ENCODE assay signal across 8 cellular contexts in the genomic region with DNA sequence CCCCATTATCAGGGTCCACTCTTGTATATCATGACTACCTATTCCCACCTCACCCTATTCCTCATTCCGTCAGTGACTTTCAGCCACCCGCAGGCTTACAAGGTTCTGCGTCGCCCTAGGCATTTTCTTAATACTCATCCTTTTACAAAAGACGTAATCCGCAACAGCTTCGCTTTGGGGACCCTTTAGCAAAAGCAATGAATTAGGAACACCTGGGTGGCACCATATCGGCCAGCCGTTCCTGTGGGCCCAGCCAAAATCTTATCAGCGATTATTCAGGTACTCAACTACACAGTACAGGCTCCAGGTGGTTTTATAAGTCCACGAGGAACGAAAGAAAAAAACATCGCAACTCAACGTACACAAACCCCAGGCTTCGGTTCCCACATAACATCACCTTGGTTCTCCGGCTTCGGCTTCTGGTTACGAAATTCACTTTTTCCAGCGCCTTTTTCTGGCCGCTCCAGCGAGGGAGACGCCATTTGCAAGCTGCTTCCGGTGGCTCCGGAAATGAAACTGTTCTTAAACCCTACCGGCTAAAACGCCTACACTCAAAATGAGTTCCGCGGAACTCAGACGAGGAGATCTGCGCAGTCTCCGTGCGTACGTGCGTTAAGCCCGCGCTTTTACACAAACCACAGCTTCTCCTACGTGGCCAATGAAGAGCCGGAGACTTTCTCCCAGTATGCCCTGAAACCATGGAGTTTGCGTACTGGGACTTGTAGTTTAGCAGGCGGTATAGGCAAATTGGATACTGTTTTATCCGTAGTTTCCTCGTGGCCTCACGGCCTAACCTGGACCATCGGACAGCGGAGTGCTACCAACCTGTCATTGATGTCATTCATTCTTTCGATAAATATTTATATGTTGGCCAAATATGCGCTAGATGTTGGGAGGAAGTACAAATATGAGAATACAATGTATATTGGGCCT. TPM values are rescaled to one million over a fixed set of nuclear protein-coding genes. Genes with fewer than 3 reads are reported as not detected.
DNase-seq lines count a peak whose midpoint lies in the region; ATAC-seq and TF ChIP-seq lines count a peak whose summit lies in the region.

A gene (minus strand): TSS at position 494 of the 933 bp plus-strand sequence. CDS start 12 bp downstream, at position 482.

- H3F3A ChIP-seq in SU-DHL-6 (ENCODE audit: insufficient read depth): peaks cover 19% of the 10 kb centered on the region; the same call in 1 of the 2 replicates

- peaks cover 10% of the 10 kb centered on the region for H3K36me3 Mint-ChIP-seq in activated naive CD8-positive, alpha-beta T cell treated with anti-CD3 and anti-CD28 coated beads, Interleukin-2, amount 10 ng/mL, durations not matched to agents 7 days and 5 days
- H3K36me3 Mint-ChIP-seq in glutamatergic neuron (ENCODE audit: unreplicated experiment): no peaks in the 10 kb centered on the region

- DNase-seq in GM10266 (ENCODE audit: extremely low spot score) (peak; percentile 77), NCI-H128 (lab: John Stamatoyannopoulos, UW; ENCODE audit: unreplicated experiment) (peak; percentile 93), glutamatergic neuron (peak; percentile 81), osteoblast (ENCODE audit: insufficient read length, low spot score, missing footprints) (peak; percentile 83), thoracic aorta (ENCODE audit: low spot score) (peak; percentile 76)
- peak; percentile 80 for DNase-seq in activated naive CD8-positive, alpha-beta T cell treated with anti-CD3 and anti-CD28 coated beads, Interleukin-2, amount 10 ng/mL, durations not matched to agents 7 days and 5 days

- no peaks in the 10 kb centered on the region for H3K36me3 ChIP-seq in SU-DHL-6 (ENCODE audit: low read length)
- peaks cover 4% of the 10 kb centered on the region for H3K36me3 ChIP-seq in osteoblast (ENCODE audit: insufficient read depth, low read length)
- no peaks in the 10 kb centered on the region for H3K36me3 ChIP-seq in thoracic aorta

- POLR2A ChIA-PET in activated naive CD8-positive, alpha-beta T cell treated with anti-CD3 and anti-CD28 coated beads, Interleukin-2, amount 10 ng/mL, durations not matched to agents 7 days and 5 days (lab: Charles Lee): interaction anchor here (0.8 to 2.0 kb wide), 14 partner anchors 10 to 1047 kb away, joined by 3 to 11 read pairs (median 4); a partner anchor contains a TSS

- peaks cover 50% of the 10 kb centered on the region for H3K79me2 ChIP-seq in SU-DHL-6 (ENCODE audit: insufficient read depth, low read length)
- peaks cover 45% of the 10 kb centered on the region for H3K79me2 ChIP-seq in osteoblast (ENCODE audit: insufficient read depth, low read length)

- H3K27ac ChIP-seq in SU-DHL-6 (ENCODE audit: low read depth, low read length): peak within 1 kb of the TSS; percentile 43
- peak within 1 kb of the TSS; percentile 84 for H3K27ac ChIP-seq in osteoblast (ENCODE audit: low read depth, low read length)
- H3K27ac ChIP-seq in thoracic aorta: peak within 1 kb of the TSS; percentile 14 to 70

- H2AFZ ChIP-seq in SU-DHL-6 (ENCODE audit: low read depth, low read length, severe bottlenecking): peak within 1 kb of the TSS; percentile 98
- peak within 1 kb of the TSS; percentile 85 for H2AFZ ChIP-seq in osteoblast (ENCODE audit: low read length)

- H3K4me1 ChIP-seq in osteoblast (ENCODE audit: insufficient read depth, low read length): peaks cover 20% of the 10 kb centered on the region
- peaks cover 10 to 23% of the 10 kb centered on the region in 2 donors for H3K4me1 ChIP-seq in thoracic aorta (ENCODE audit: control insufficient read depth in 1 of 2, low read depth in 2 of 2)

- H3K9me3 ChIP-seq in SU-DHL-6 (ENCODE audit: insufficient read depth, low read length) (no peaks in the 10 kb centered on the region), osteoblast (ENCODE audit: low read depth, low read length) (no peaks in the 10 kb centered on the region), thoracic aorta (no peaks in the 10 kb centered on the region)

- no peaks in the 10 kb centered on the region for H3K9me3 Mint-ChIP-seq in activated naive CD8-positive, alpha-beta T cell treated with anti-CD3 and anti-CD28 coated beads, Interleukin-2, amount 10 ng/mL, durations not matched to agents 7 days and 5 days
- peaks cover 3% of the 10 kb centered on the region for H3K9me3 Mint-ChIP-seq in glutamatergic neuron (ENCODE audit: unreplicated experiment)

- no peaks in the 10 kb centered on the region for H3K9me2 ChIP-seq in SU-DHL-6 (replicated peaks; ENCODE audit: insufficient read depth, low read length)

- no peak for TF ChIP-seq CTCF in GM10266 (IDR thresholded peaks at IDR 0.05; ENCODE audit: control insufficient read depth, insufficient read depth, low read depth, missing control alignments)
- no peak for TF ChIP-seq CTCF in SU-DHL-6 (IDR thresholded peaks at IDR 0.05; ENCODE audit: insufficient read depth, low read length, poor library complexity, severe bottlenecking)
- no peak for TF ChIP-seq CTCF in glutamatergic neuron (IDR thresholded peaks at IDR 0.05; ENCODE audit: partially characterized antibody, unreplicated experiment)
- TF ChIP-seq CTCF in osteoblast (IDR thresholded peaks at IDR 0.05; ENCODE audit: extremely low read depth, low read depth, low read length): no peak
- TF ChIP-seq CTCF in thoracic aorta (IDR thresholded peaks at IDR 0.05): no peak

- H3K9ac ChIP-seq in SU-DHL-6 (ENCODE audit: low read length): peak within 1 kb of the TSS; percentile 86

- H3K4me2 ChIP-seq in SU-DHL-6 (ENCODE audit: low read depth, low read length, poor library complexity, severe bottlenecking) (peak within 1 kb of the TSS; percentile 95), osteoblast (ENCODE audit: insufficient read depth, low read length) (peak within 1 kb of the TSS; percentile 87)

- H4K20me1 ChIP-seq in SU-DHL-6 (ENCODE audit: low read depth, low read length): no peaks in the 10 kb centered on the region; the same call in 1 of the 2 replicates
- H4K20me1 ChIP-seq in osteoblast (ENCODE audit: insufficient read depth, low read length): no peaks in the 10 kb centered on the region

- peak within 1 kb of the TSS; percentile 99 for H3K27ac Mint-ChIP-seq in activated naive CD8-positive, alpha-beta T cell treated with anti-CD3 and anti-CD28 coated beads, Interleukin-2, amount 10 ng/mL, durations not matched to agents 7 days and 5 days
- H3K27ac Mint-ChIP-seq in glutamatergic neuron (ENCODE audit: unreplicated experiment): peak within 1 kb of the TSS; percentile 86

- no peaks in the 10 kb centered on the region for H3K27me3 Mint-ChIP-seq in activated naive CD8-positive, alpha-beta T cell treated with anti-CD3 and anti-CD28 coated beads, Interleukin-2, amount 10 ng/mL, durations not matched to agents 7 days and 5 days
- H3K27me3 Mint-ChIP-seq in glutamatergic neuron (ENCODE audit: unreplicated experiment): no peaks in the 10 kb centered on the region

- ATAC-seq in HG02678 (IDR thresholded peaks at IDR 0.05; ENCODE audit: unreplicated experiment): peak; percentile 97
- ATAC-seq in activated naive CD8-positive, alpha-beta T cell treated with anti-CD3 and anti-CD28 coated beads, Interleukin-2, amount 10 ng/mL, durations not matched to agents 7 days and 5 days (ENCODE audit: low read depth): peak; percentile 99
- ATAC-seq in thoracic aorta (ENCODE audit: insufficient number of reproducible peaks, low FRiP score, low read depth): peak; percentile 99

- peaks cover 29% of the 10 kb centered on the region for H3K4me1 Mint-ChIP-seq in activated naive CD8-positive, alpha-beta T cell treated with anti-CD3 and anti-CD28 coated beads, Interleukin-2, amount 10 ng/mL, durations not matched to agents 7 days and 5 days
- peaks cover 15% of the 10 kb centered on the region for H3K4me1 Mint-ChIP-seq in glutamatergic neuron (ENCODE audit: low read depth, unreplicated experiment)

- peak within 1 kb of the TSS; percentile 99 for H3K4me3 Mint-ChIP-seq in activated naive CD8-positive, alpha-beta T cell treated with anti-CD3 and anti-CD28 coated beads, Interleukin-2, amount 10 ng/mL, durations not matched to agents 7 days and 5 days
- peak within 1 kb of the TSS; percentile 98 for H3K4me3 Mint-ChIP-seq in glutamatergic neuron (ENCODE audit: unreplicated experiment)

- H3K27me3 ChIP-seq in SU-DHL-6 (ENCODE audit: low read length): no peaks in the 10 kb centered on the region
- H3K27me3 ChIP-seq in osteoblast (ENCODE audit: insufficient read depth, low read length): no peaks in the 10 kb centered on the region
- no peaks in the 10 kb centered on the region for H3K27me3 ChIP-seq in thoracic aorta (replicated peaks; ENCODE audit: insufficient read depth)

- H3K4me3 ChIP-seq in SU-DHL-6 (ENCODE audit: insufficient read depth, low read length, poor library complexity, severe bottlenecking): peak within 1 kb of the TSS; percentile 96
- peak within 1 kb of the TSS; percentile 85 for H3K4me3 ChIP-seq in osteoblast (ENCODE audit: insufficient read depth, low read length)
- peak within 1 kb of the TSS; percentile 96 for H3K4me3 ChIP-seq in thoracic aorta

RNA-seq across cellular contexts. Expression of the gene that starts here (rescaled TPM):
- total RNA-seq in activated naive CD8-positive, alpha-beta T cell treated with anti-CD3 and anti-CD28 coated beads, Interleukin-2, amount 10 ng/mL, durations not matched to agents 7 days and 5 days: 10 to 100 TPM; 59.1 to 70.6 TPM
- 57.7 TPM for total RNA-seq in glutamatergic neuron (ENCODE audit: unreplicated experiment)
- 37.4 and 45.6 TPM in 2 replicates for total RNA-seq in osteoblast
- total RNA-seq in thoracic aorta: 10 to 100 TPM; 30.6 to 46.8 TPM

Comparison
In these comparisons a context has a peak if more than half of its experiments do, and no peak if none do; other contexts are left out.
1. Peak in every context shown above with its lines: DNase-seq, ATAC-seq, H3K4me3 ChIP-seq and H3K27ac ChIP-seq.